Comparison of ENCODE assay signal across 15 cellular contexts in genomic region chr12:64999157-64999425, GRCh38.
"Had no signal": no experiment of that assay in that cellular context is flagged by ENCODE, and none has a peak within 500 bp of the region (broad histone marks: within the 10 kb centered on the region; RNA-seq: fewer than 3 reads in every experiment).

No MANE protein-coding gene starts in this region.

- DNase-seq: activated CD4-positive, alpha-beta T cell treated with anti-CD3 and anti-CD28 coated beads, Interleukin-2, amount 50 U/mL, for 1 hour; activated CD8-positive, alpha-beta memory T cell treated with anti-CD3 and anti-CD28 coated beads, Interleukin-2, amount 50 U/mL, for 4 hours; activated naive CD4-positive, alpha-beta T cell treated with anti-CD3 and anti-CD28 coated beads, Interleukin-2, amount 50 U/mL, for 16 hours; activated T-cell treated with anti-CD3 and anti-CD28 coated beads, Interleukin-2, amount 50 U/mL, for 4 hours; dermis blood vessel endothelial cell; effector memory CD4-positive, alpha-beta T cell; left colon; naive thymus-derived CD4-positive, alpha-beta T cell; ovary; spleen; stimulated activated CD4-positive, alpha-beta T cell treated with anti-CD3 and anti-CD28 coated beads, Interleukin-4, amount 100 ng/mL, for 4 hours had no signal

- H3K4me1 Mint-ChIP-seq: naive thymus-derived CD4-positive, alpha-beta T cell; stimulated activated memory B cell treated with anti-CD40 and anti-IgM and Interleukin-4, amounts not matched to agents 10 μg/mL and 1 μg/mL and 100 μg/mL, for 72 hours had no signal

- H3K27ac Mint-ChIP-seq: naive thymus-derived CD4-positive, alpha-beta T cell; stimulated activated memory B cell treated with anti-CD40 and anti-IgM and Interleukin-4, amounts not matched to agents 10 μg/mL and 1 μg/mL and 100 μg/mL, for 72 hours; T-helper 1 cell treated with Interleukin-12 subunit alpha and Interleukin-12 subunit beta and Interleukin-4 antibody, amounts not matched to agents 30 μg/mL and 1 μg/mL, for 36 hours had no signal

- H3K36me3 Mint-ChIP-seq: stimulated activated memory B cell treated with anti-CD40 and anti-IgM and Interleukin-4, amounts not matched to agents 10 μg/mL and 1 μg/mL and 100 μg/mL, for 72 hours had no signal

- H3K9me3 Mint-ChIP-seq: T-helper 1 cell treated with Interleukin-12 subunit alpha and Interleukin-12 subunit beta and Interleukin-4 antibody, amounts not matched to agents 30 μg/mL and 1 μg/mL, for 36 hours had no signal

- H3K4me3 Mint-ChIP-seq: activated T-cell treated with anti-CD3 and anti-CD28 coated beads, Interleukin-2, amount 50 U/mL, for 4 hours; naive thymus-derived CD4-positive, alpha-beta T cell; stimulated activated memory B cell treated with anti-CD40 and anti-IgM and Interleukin-4, amounts not matched to agents 10 μg/mL and 1 μg/mL and 100 μg/mL, for 72 hours; T-helper 1 cell treated with Interleukin-12 subunit alpha and Interleukin-12 subunit beta and Interleukin-4 antibody, amounts not matched to agents 30 μg/mL and 1 μg/mL, for 36 hours had no signal

- H3K27ac ChIP-seq: ovary, spleen, thoracic aorta had no signal

- ATAC-seq: activated CD4-positive, CD25-positive, alpha-beta regulatory T cell treated with anti-CD3 and anti-CD28 coated beads, Interleukin-2, amount 50 U/mL, for 24 hours; activated T-cell treated with anti-CD3 and anti-CD28 coated beads, Interleukin-2, amount 50 U/mL, for 4 hours; left colon; naive thymus-derived CD4-positive, alpha-beta T cell; stimulated activated memory B cell treated with anti-CD40 and anti-IgM and Interleukin-4, amounts not matched to agents 10 μg/mL and 1 μg/mL and 100 μg/mL, for 72 hours had no signal
